8 cellular contexts compared by ENCODE assay signal in genomic region chr6:169723991-169724553, GRCh38. TPM values are rescaled to one million over a fixed set of nuclear protein-coding genes. Genes with fewer than 3 reads are reported as not detected.
DNase-seq lines count a peak whose midpoint lies in the region; ATAC-seq and TF ChIP-seq lines count a peak whose summit lies in the region.

TSS of gene PHF10 (minus strand) at chr6:169724500. CDS start at chr6:169723931, 569 bp downstream.

- H3K27ac ChIP-seq in SJSA1, result peak within 1 kb of the TSS; percentile 67
- H3K27ac ChIP-seq in ascending aorta, result peak within 1 kb of the TSS; percentile 92 to 98

- H3K9me3 ChIP-seq in SJSA1 (replicated peaks), result no peaks in the 10 kb centered on the region; the same call in 1 of the 2 replicates
- no peaks in the 10 kb centered on the region for H3K9me3 ChIP-seq in ascending aorta

- DNase-seq in AG08395 (ENCODE audit: low spot score) (peak; percentile 54), SJSA1 (ENCODE audit: low read depth in 1 of 2, low spot score in 2 of 2) (peak in 1 of 2 experiments; percentile 9), ascending aorta (ENCODE audit: low spot score in 2 of 2) (no peak), hepatic stellate cell (ENCODE audit: low spot score) (peak; percentile 38), retina (peak; percentile 14), GOT3 (lab: John Stamatoyannopoulos, UW) (no peak)

- H3K4me3 ChIP-seq in SJSA1, result peak within 1 kb of the TSS; percentile 96
- peak within 1 kb of the TSS; percentile 88 to 99 for H3K4me3 ChIP-seq in ascending aorta

- peak; percentile 48 for TF ChIP-seq POLR2A in GM18951 (IDR thresholded peaks at IDR 0.05; ENCODE audit: extremely low read depth, insufficient read depth, insufficient read length)

- peak; percentile 29 for ATAC-seq in HG03103 (IDR thresholded peaks at IDR 0.05; ENCODE audit: low read depth, unreplicated experiment)

- intact Hi-C loops in ascending aorta (cut with DNase I), result loop anchor here (1.0 kb wide), 2 partner anchors 22 to 27 kb away; partner anchors contain the start of genes C6orf120, DYNLT2, ERMARD and WDR27

- in situ Hi-C loops in GM18951 (cut with MboI; ENCODE audit: low sequenced_read_pairs, unreplicated experiment), result no loop called here

- H3K27me3 ChIP-seq in SJSA1 (replicated peaks) (no peaks in the 10 kb centered on the region), ascending aorta (no peaks in the 10 kb centered on the region)

- H3K36me3 ChIP-seq in SJSA1, result peaks cover 7% of the 10 kb centered on the region
- no peaks in the 10 kb centered on the region for H3K36me3 ChIP-seq in ascending aorta

- no peak for TF ChIP-seq CTCF in ascending aorta (IDR thresholded peaks at IDR 0.05)

- H3K4me1 ChIP-seq in SJSA1 (replicated peaks) (peaks cover 18% of the 10 kb centered on the region), ascending aorta (peaks cover 4 to 14% of the 10 kb centered on the region in 2 donors)

RNA-seq across cellular contexts. Expression of gene PHF10, which starts in this region (rescaled TPM):
- 21.1 and 33.4 TPM in 2 replicates for total RNA-seq in SJSA1 (2014; rRNA removed; shearing (Covaris generic))
- 16.6 TPM for total RNA-seq in ascending aorta

Comparison
In these comparisons a context has a peak if more than half of its experiments do, and no peak if none do; other contexts are left out.
1. DNase-seq: peak in AG08395 (single experiment), hepatic stellate cell (single experiment) and retina (single experiment); none in ascending aorta (0 of 2) and GOT3 (single experiment).